ENCODE assay signal across 8 cellular contexts in genomic region chr4:52804-53479, GRCh38. TPM values are rescaled to one million over a fixed set of nuclear protein-coding genes. Genes with fewer than 3 reads are reported as not detected.
DNase-seq lines count a peak whose midpoint lies in the region; ATAC-seq and TF ChIP-seq lines count a peak whose summit lies in the region.
"Not testable (repeated sequence)": the region's sequence is repeated elsewhere in the genome, so short reads cannot be mapped to it uniquely, and the experiment has no call there.

TSS of gene ZNF595 (plus strand) at chr4:53321. CDS start at chr4:53489, 168 bp downstream.

- not testable (repeated sequence) for H3K27ac Mint-ChIP-seq in CD4-positive, CD25-positive, alpha-beta regulatory T cell; stimulated activated naive CD8-positive, alpha-beta T cell treated with anti-CD3 and anti-CD28 coated beads, Interleukin-15, amount 100 ng/mL, for 72 hours

- not testable (repeated sequence) for H3K27ac ChIP-seq in CD4-positive, CD25-positive, alpha-beta regulatory T cell (ENCODE audit: insufficient read depth, low read length, poor library complexity, severe bottlenecking); HCT116 (ENCODE audit: low read depth, low read length); neural cell (ENCODE audit: low read length)
- peak within 1 kb of the TSS in 1 of 2 donors; percentile 37 for H3K27ac ChIP-seq in right atrium auricular region

- not testable (repeated sequence) for H3K9me3 ChIP-seq in CD4-positive, CD25-positive, alpha-beta regulatory T cell (ENCODE audit: control insufficient read depth in 2 of 2, low read length in 2 of 2); HCT116 (ENCODE audit: control insufficient read depth in 1 of 2, insufficient read depth in 1 of 2, low read depth in 1 of 2, low read length in 2 of 2); NT2/D1 (ENCODE audit: insufficient read depth, low read length); right atrium auricular region; neural cell (ENCODE audit: low read length)

- POLR2A ChIA-PET in HCT116 (lab: Charles Lee): not testable (repeated sequence)

- peak in 2 of 3 donors; percentile 3 to 37 for DNase-seq in CD4-positive, CD25-positive, alpha-beta regulatory T cell
- DNase-seq in HCT116 (ENCODE audit: low read depth, low spot score); NT2/D1 (ENCODE audit: low read depth, low spot score); dermis blood vessel endothelial cell: not testable (repeated sequence)
- peak; percentile 26 for DNase-seq in activated T-cell treated with anti-CD3 and anti-CD28 coated beads, Interleukin-2, amount 50 U/mL, for 4 hours
- peak; percentile 65 for DNase-seq in right atrium auricular region (ENCODE audit: low spot score)
- peak; percentile 33 to 59 for DNase-seq in stimulated activated naive CD8-positive, alpha-beta T cell treated with anti-CD3 and anti-CD28 coated beads, Interleukin-15, amount 100 ng/mL, for 72 hours

- TF ChIP-seq RAD21 in HCT116 (IDR thresholded peaks at IDR 0.05; ENCODE audit: low read depth); neural cell (conservative IDR thresholded peaks at IDR 0.05): not testable (repeated sequence)

- not testable (repeated sequence) for H3K36me3 ChIP-seq in CD4-positive, CD25-positive, alpha-beta regulatory T cell (ENCODE audit: control insufficient read depth, insufficient read depth, low read length); HCT116 (ENCODE audit: control insufficient read depth in 1 of 2, insufficient read depth in 2 of 2, low read length in 2 of 2); NT2/D1 (ENCODE audit: insufficient read depth, insufficient read length, low read length); right atrium auricular region; neural cell (ENCODE audit: insufficient read depth, low read length)

- not testable (repeated sequence) for H4K20me1 ChIP-seq in HCT116 (ENCODE audit: insufficient read depth); neural cell (ENCODE audit: insufficient read depth)

- not testable (repeated sequence) for H3K36me3 Mint-ChIP-seq in CD4-positive, CD25-positive, alpha-beta regulatory T cell; activated T-cell treated with anti-CD3 and anti-CD28 coated beads, Interleukin-2, amount 50 U/mL, for 4 hours (ENCODE audit: insufficient read depth)

- H3K9ac ChIP-seq in HCT116 (ENCODE audit: low read length); NT2/D1 (ENCODE audit: insufficient read length, low read depth): not testable (repeated sequence)
- H3K9ac ChIP-seq in neural cell (ENCODE audit: low read length): peak within 1 kb of the TSS; percentile 45

- H3K4me3 Mint-ChIP-seq in CD4-positive, CD25-positive, alpha-beta regulatory T cell; activated T-cell treated with anti-CD3 and anti-CD28 coated beads, Interleukin-2, amount 50 U/mL, for 4 hours; stimulated activated naive CD8-positive, alpha-beta T cell treated with anti-CD3 and anti-CD28 coated beads, Interleukin-15, amount 100 ng/mL, for 72 hours: not testable (repeated sequence)

- H3K9me2 ChIP-seq in HCT116 (ENCODE audit: insufficient read depth); neural cell (ENCODE audit: insufficient read depth, low read length): not testable (repeated sequence)

- not testable (repeated sequence) for H2AFZ ChIP-seq in HCT116 (ENCODE audit: low read depth, low read length, poor library complexity, severe bottlenecking); neural cell (ENCODE audit: low read depth, low read length)

- CTCF ChIA-PET in HCT116 (lab: Charles Lee): not testable (repeated sequence)

- RAD21 ChIA-PET in HCT116 (lab: Charles Lee; ENCODE audit: low non-redundant PET in 1 of 2, low total read pairs in 2 of 2, uncharacterized antibody in 2 of 2, unreplicated experiment in 2 of 2): not testable (repeated sequence)

- H3K4me1 ChIP-seq in CD4-positive, CD25-positive, alpha-beta regulatory T cell (ENCODE audit: control insufficient read depth, insufficient read depth, low read length, poor library complexity, severe bottlenecking); HCT116 (ENCODE audit: control insufficient read depth in 1 of 2, insufficient read depth in 2 of 2, low read length in 2 of 2); NT2/D1 (ENCODE audit: insufficient read depth, insufficient read length); right atrium auricular region: not testable (repeated sequence)

- H3K4me1 Mint-ChIP-seq in CD4-positive, CD25-positive, alpha-beta regulatory T cell; activated T-cell treated with anti-CD3 and anti-CD28 coated beads, Interleukin-2, amount 50 U/mL, for 4 hours (ENCODE audit: low read depth); stimulated activated naive CD8-positive, alpha-beta T cell treated with anti-CD3 and anti-CD28 coated beads, Interleukin-15, amount 100 ng/mL, for 72 hours: not testable (repeated sequence)

- not testable (repeated sequence) for H3K4me2 ChIP-seq in HCT116 (ENCODE audit: low read length); neural cell (ENCODE audit: low read length)

- H3K4me3 ChIP-seq in CD4-positive, CD25-positive, alpha-beta regulatory T cell (ENCODE audit: low read depth, low read length): not testable (repeated sequence)
- peak within 1 kb of the TSS in 1 of 2 experiments; percentile 25; a peak in 2 of 4 replicates for H3K4me3 ChIP-seq in HCT116 (replicated peaks in 1 of 2; ENCODE audit: low read depth in 1 of 2, low read length in 2 of 2)
- H3K4me3 ChIP-seq in NT2/D1 (ENCODE audit: insufficient read length, low read depth): peak within 1 kb of the TSS; percentile 18
- H3K4me3 ChIP-seq in right atrium auricular region: peak within 1 kb of the TSS; percentile 35
- peak within 1 kb of the TSS; percentile 45 for H3K4me3 ChIP-seq in neural cell (ENCODE audit: low read length)

- not testable (repeated sequence) for H3K79me2 ChIP-seq in HCT116 (ENCODE audit: insufficient read depth, low read length); neural cell (replicated peaks; ENCODE audit: insufficient read depth, low read length)

- not testable (repeated sequence) for H3F3A ChIP-seq in neural cell (ENCODE audit: insufficient read depth, low read length, poor library complexity, severe bottlenecking)

- H3K27me3 Mint-ChIP-seq in CD4-positive, CD25-positive, alpha-beta regulatory T cell; activated T-cell treated with anti-CD3 and anti-CD28 coated beads, Interleukin-2, amount 50 U/mL, for 4 hours (ENCODE audit: low read depth); stimulated activated naive CD8-positive, alpha-beta T cell treated with anti-CD3 and anti-CD28 coated beads, Interleukin-15, amount 100 ng/mL, for 72 hours: not testable (repeated sequence)

- not testable (repeated sequence) for TF ChIP-seq EP300 in neural cell (conservative IDR thresholded peaks at IDR 0.05; ENCODE audit: poor library complexity, severe bottlenecking)

- intact Hi-C loops in HCT116 (cut with micrococcal nuclease): not testable (repeated sequence)

- TF ChIP-seq CTCF in HCT116 (IDR thresholded peaks at IDR 0.05 in 2 of 3, conservative IDR thresholded peaks at IDR 0.05 in 1 of 3; ENCODE audit: borderline replicate concordance in 1 of 3, insufficient read depth in 1 of 3, low read depth in 2 of 3, low read length in 2 of 3); right atrium auricular region (IDR thresholded peaks at IDR 0.05); neural cell (IDR thresholded peaks at IDR 0.05; ENCODE audit: poor library complexity, severe bottlenecking): not testable (repeated sequence)

- peak; percentile 27 to 68 for ATAC-seq in CD4-positive, CD25-positive, alpha-beta regulatory T cell (ENCODE audit: low read depth in 2 of 2)
- peak; percentile 93 for ATAC-seq in HCT116
- peak; percentile 57 to 87 for ATAC-seq in activated T-cell treated with anti-CD3 and anti-CD28 coated beads, Interleukin-2, amount 50 U/mL, for 4 hours
- peak; percentile 84 for ATAC-seq in stimulated activated naive CD8-positive, alpha-beta T cell treated with anti-CD3 and anti-CD28 coated beads, Interleukin-15, amount 100 ng/mL, for 72 hours

- BruUV-seq in HCT116 (replicated peaks; lab: Mats Ljungman, UMichigan): not testable (repeated sequence)

- not testable (repeated sequence) for H3K9me3 Mint-ChIP-seq in CD4-positive, CD25-positive, alpha-beta regulatory T cell; activated T-cell treated with anti-CD3 and anti-CD28 coated beads, Interleukin-2, amount 50 U/mL, for 4 hours; stimulated activated naive CD8-positive, alpha-beta T cell treated with anti-CD3 and anti-CD28 coated beads, Interleukin-15, amount 100 ng/mL, for 72 hours

- not testable (repeated sequence) for TF ChIP-seq POLR2A in HCT116 (IDR thresholded peaks at IDR 0.05; ENCODE audit: borderline replicate concordance, extremely low read depth, insufficient read depth, insufficient read length)

- not testable (repeated sequence) for H3K27me3 ChIP-seq in CD4-positive, CD25-positive, alpha-beta regulatory T cell (ENCODE audit: control insufficient read depth, insufficient read depth, low read length); HCT116 (ENCODE audit: insufficient read depth, low read length); NT2/D1 (ENCODE audit: insufficient read depth, insufficient read length); right atrium auricular region; neural cell (ENCODE audit: insufficient read depth, low read depth, low read length)

TF ChIP-seq in neural cell, 6 proteins besides CTCF, POLR2A, EP300 and RAD21:
- TF ChIP-seq POLR2AphosphoS5 (IDR thresholded peaks at IDR 0.05): peak; percentile 66

RNA-seq across cellular contexts. Expression of gene ZNF595, which starts in this region (rescaled TPM):
- total RNA-seq in CD4-positive, CD25-positive, alpha-beta regulatory T cell: 0.76 TPM
- polyA plus RNA-seq in CD4-positive, CD25-positive, alpha-beta regulatory T cell: 10 to 100 TPM in 3 of 4 donors, 1 to 10 TPM in 1; 1.7 to 12.5 (median 11.1) TPM
- total RNA-seq in HCT116 (2021; ENCODE audit: unreplicated experiment) (4.0 TPM), dermis blood vessel endothelial cell (14.2 and 19.9 TPM in 2 replicates), right atrium auricular region (10 to 100 TPM in 1 of 2 donors, 1 to 10 TPM in 1; 7.4 to 18.1 TPM)
- 0.50 and 0.78 TPM in 2 replicates for polyA plus RNA-seq in HCT116 (2012)
- total RNA-seq in activated T-cell treated with anti-CD3 and anti-CD28 coated beads, Interleukin-2, amount 50 U/mL, for 4 hours: 1 to 10 TPM; 1.8 to 7.3 (median 2.0) TPM
- polyA plus RNA-seq in neural cell: 12.8 and 15.1 TPM in 2 replicates
- polyA minus RNA-seq in neural cell: 48.7 and 51.5 TPM in 2 replicates
